In the genomic region with DNA sequence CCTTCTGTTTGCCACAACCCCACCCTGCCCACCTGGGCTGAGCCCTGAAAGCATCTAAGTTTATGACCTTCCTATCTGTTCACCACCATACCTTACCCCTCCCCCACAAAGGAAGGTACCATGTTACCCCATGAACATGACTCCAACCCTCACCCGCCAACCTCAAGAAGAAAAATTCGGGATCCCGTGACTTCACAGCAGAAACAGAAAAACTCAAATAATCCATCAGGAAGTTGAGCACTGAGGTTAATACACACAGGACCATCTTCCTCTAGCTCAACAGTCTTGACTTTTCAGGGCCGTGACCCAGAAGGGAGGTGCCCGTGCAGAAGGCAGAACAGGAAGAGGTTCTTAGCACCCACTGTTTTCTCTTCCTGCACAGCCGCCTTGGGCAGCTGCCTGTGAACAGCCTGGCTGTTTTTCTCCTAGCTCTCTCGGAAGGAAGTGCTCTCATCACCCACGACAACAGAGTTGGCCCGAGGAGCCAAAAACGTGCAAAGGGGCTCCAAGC, we compare ENCODE assay signal across 8 cellular contexts.
DNase-seq lines count a peak whose midpoint lies in the region; ATAC-seq and TF ChIP-seq lines count a peak whose summit lies in the region.

No MANE protein-coding gene starts in this region.

- no peak for TF ChIP-seq POLR2A in stomach (IDR thresholded peaks at IDR 0.05)

- H3K36me3 ChIP-seq in mesodermal cell (ENCODE audit: control insufficient read depth, insufficient read depth, low read length) (no peaks in the 10 kb centered on the region), stomach (no peaks in the 10 kb centered on the region)

- H3K4me1 ChIP-seq in mesodermal cell (ENCODE audit: control insufficient read depth, insufficient read depth, low read length, poor library complexity, severe bottlenecking) (peaks cover 7% of the 10 kb centered on the region), stomach (peaks cover 18 to 78% (median 53%) of the 10 kb centered on the region in 4 donors)

- H3K27me3 ChIP-seq in stomach = no peaks in the 10 kb centered on the region

- no peak for TF ChIP-seq EP300 in stomach (IDR thresholded peaks at IDR 0.05)

- peak; percentile 88 for ATAC-seq in GM21528 (IDR thresholded peaks at IDR 0.05; ENCODE audit: low FRiP score, unreplicated experiment)
- peak; percentile 79 to 81 for ATAC-seq in activated naive CD4-positive, alpha-beta T cell treated with anti-CD3 and anti-CD28 coated beads, Interleukin-2, amount 50 U/mL, for 72 hours

- DNase-seq in SKM-1 (lab: John Stamatoyannopoulos, UW; ENCODE audit: unreplicated experiment) (peak; percentile 79), stomach (peak; percentile 59), OCI-M2 (lab: John Stamatoyannopoulos, UW; ENCODE audit: unreplicated experiment) (no peak), foreskin fibroblast (no peak), SK-N-DZ (ENCODE audit: low spot score) (no peak)
- peak; percentile 64 to 77 for DNase-seq in activated naive CD4-positive, alpha-beta T cell treated with anti-CD3 and anti-CD28 coated beads, Interleukin-2, amount 50 U/mL, for 72 hours (ENCODE audit: low spot score in 2 of 2)

- peaks cover 7 to 20% of the 10 kb centered on the region in 2 donors for H3K36me3 Mint-ChIP-seq in activated naive CD4-positive, alpha-beta T cell treated with anti-CD3 and anti-CD28 coated beads, Interleukin-2, amount 50 U/mL, for 72 hours

- H3K27ac ChIP-seq in mesodermal cell (ENCODE audit: low read depth, low read length, severe bottlenecking) (peak overlapping the region; percentile 36), stomach (peak overlapping the region; percentile 45 to 81 (median 57))

- H3K4me3 ChIP-seq in mesodermal cell (ENCODE audit: extremely low read depth, insufficient read depth, low read length, poor library complexity, severe bottlenecking) (no peak overlapping the region), stomach (no peak overlapping the region), foreskin fibroblast (ENCODE audit: low read depth in 1 of 2, low read length in 2 of 2) (no peak overlapping the region)

- intact Hi-C loops in stomach (cut with DNase I; ENCODE audit: low total_unique reads) = no loop called here

- peak overlapping the region; percentile 93 to 95 for H3K27ac Mint-ChIP-seq in activated naive CD4-positive, alpha-beta T cell treated with anti-CD3 and anti-CD28 coated beads, Interleukin-2, amount 50 U/mL, for 72 hours

- 65 to 72% methylated on average over 7 to 10 of the region's 10 CpGs for WGBS in mesodermal cell (ENCODE audit: insufficient coverage in 2 of 2), 2 experiments
- 42 to 58% (median 49%) methylated on average over 10 of the region's 10 CpGs for WGBS in stomach, 5 donors

- no peaks in the 10 kb centered on the region for H3K9me3 ChIP-seq in mesodermal cell (ENCODE audit: control insufficient read depth, low read length)
- H3K9me3 ChIP-seq in stomach = no peaks in the 10 kb centered on the region

- TF ChIP-seq CTCF in stomach (IDR thresholded peaks at IDR 0.05) (no peak), foreskin fibroblast (IDR thresholded peaks at IDR 0.05; ENCODE audit: low read depth, low read length) (no peak)

- peaks cover 6 to 7% of the 10 kb centered on the region in 2 donors for H3K9me3 Mint-ChIP-seq in activated naive CD4-positive, alpha-beta T cell treated with anti-CD3 and anti-CD28 coated beads, Interleukin-2, amount 50 U/mL, for 72 hours

Comparison
In these comparisons a context has a peak if more than half of its experiments do, and no peak if none do; other contexts are left out.
1. DNase-seq: peak in SKM-1 (single experiment), activated naive CD4-positive, alpha-beta T cell treated with anti-CD3 and anti-CD28 coated beads, Interleukin-2, amount 50 U/mL, for 72 hours (2 of 2) and stomach (single experiment); none in OCI-M2 (single experiment), foreskin fibroblast (0 of 2) and SK-N-DZ (single experiment).